In genomic region chr13:111912453-111912866, GRCh38 we compare ENCODE assay signal across 20 cellular contexts.
"Had no signal": no experiment of that assay in that cellular context is flagged by ENCODE, and none has a peak within 500 bp of the region (broad histone marks: within the 10 kb centered on the region; RNA-seq: fewer than 3 reads in every experiment).

No MANE protein-coding gene starts in this region.

- H3K4me1 Mint-ChIP-seq: activated naive CD4-positive, alpha-beta T cell treated with anti-CD3 and anti-CD28 coated beads, Interleukin-2, amount 50 U/mL, for 24 hours; activated T-helper 17 cell treated with anti-CD3 and anti-CD28 coated beads, Interleukin-2, amount 50 U/mL, for 72 hours; nephron; stimulated activated memory B cell treated with anti-CD40 and anti-IgM and Interleukin-4, amounts not matched to agents 10 μg/mL and 1 μg/mL and 100 μg/mL, for 72 hours had no signal

- H3K27ac Mint-ChIP-seq: activated CD8-positive, alpha-beta T cell treated with anti-CD3 and anti-CD28 coated beads for 36 hours; activated naive CD4-positive, alpha-beta T cell treated with anti-CD3 and anti-CD28 coated beads, Interleukin-2, amount 50 U/mL, for 24 hours; activated T-helper 17 cell treated with anti-CD3 and anti-CD28 coated beads, Interleukin-2, amount 50 U/mL, for 72 hours; nephron; stimulated activated memory B cell treated with anti-CD40 and anti-IgM and Interleukin-4, amounts not matched to agents 10 μg/mL and 1 μg/mL and 100 μg/mL, for 72 hours; T-helper 2 cell treated with Interferon-gamma antibody and Interleukin-4, amounts not matched to agents 5 μg/mL and 100 μg/mL, for 36 hours had no signal

- H3K36me3 ChIP-seq: pancreas, SJSA1, transverse colon had no signal

- H3K4me3 ChIP-seq: body of pancreas, pancreas, SJSA1, smooth muscle cell, transverse colon had no signal

- H3K4me3 Mint-ChIP-seq: activated CD8-positive, alpha-beta T cell treated with anti-CD3 and anti-CD28 coated beads for 36 hours; activated naive CD4-positive, alpha-beta T cell treated with anti-CD3 and anti-CD28 coated beads, Interleukin-2, amount 50 U/mL, for 24 hours; activated T-helper 17 cell treated with anti-CD3 and anti-CD28 coated beads, Interleukin-2, amount 50 U/mL, for 72 hours; nephron; stimulated activated memory B cell treated with anti-CD40 and anti-IgM and Interleukin-4, amounts not matched to agents 10 μg/mL and 1 μg/mL and 100 μg/mL, for 72 hours; T-helper 2 cell treated with Interferon-gamma antibody and Interleukin-4, amounts not matched to agents 5 μg/mL and 100 μg/mL, for 36 hours had no signal

- DNase-seq: activated CD4-positive, CD25-positive, alpha-beta regulatory T cell treated with anti-CD3 and anti-CD28 coated beads, Interleukin-2, amount 50 U/mL, for 72 hours; activated CD8-positive, alpha-beta T cell treated with anti-CD3 and anti-CD28 coated beads for 36 hours; activated T-cell treated with anti-CD3 and anti-CD28 coated beads for 4 hours; central memory CD4-positive, alpha-beta T cell; glutamatergic neuron; left cardiac atrium; right cardiac atrium; stimulated activated CD4-positive, alpha-beta T cell treated with anti-CD3 and anti-CD28 coated beads, Interleukin-1b, Interleukin-23, amount 100 ng/mL, for 48 hours; SW 1271; transverse colon had no signal

- H3K27me3 ChIP-seq: body of pancreas, pancreas, transverse colon had no signal

- H3K9me3 ChIP-seq: body of pancreas, pancreas, transverse colon had no signal

- H3K36me3 Mint-ChIP-seq: activated naive CD4-positive, alpha-beta T cell treated with anti-CD3 and anti-CD28 coated beads, Interleukin-2, amount 50 U/mL, for 24 hours; stimulated activated memory B cell treated with anti-CD40 and anti-IgM and Interleukin-4, amounts not matched to agents 10 μg/mL and 1 μg/mL and 100 μg/mL, for 72 hours had no signal

- ATAC-seq: activated CD8-positive, alpha-beta T cell treated with anti-CD3 and anti-CD28 coated beads for 36 hours; activated T-helper 17 cell treated with anti-CD3 and anti-CD28 coated beads, Interleukin-2, amount 50 U/mL, for 72 hours; body of pancreas; esophagus mucosa; left cardiac atrium; pancreas; right cardiac atrium; stimulated activated memory B cell treated with anti-CD40 and anti-IgM and Interleukin-4, amounts not matched to agents 10 μg/mL and 1 μg/mL and 100 μg/mL, for 72 hours had no signal

- H3K9me3 Mint-ChIP-seq: activated CD8-positive, alpha-beta T cell treated with anti-CD3 and anti-CD28 coated beads for 36 hours; activated naive CD4-positive, alpha-beta T cell treated with anti-CD3 and anti-CD28 coated beads, Interleukin-2, amount 50 U/mL, for 24 hours; activated T-helper 17 cell treated with anti-CD3 and anti-CD28 coated beads, Interleukin-2, amount 50 U/mL, for 72 hours; nephron; stimulated activated memory B cell treated with anti-CD40 and anti-IgM and Interleukin-4, amounts not matched to agents 10 μg/mL and 1 μg/mL and 100 μg/mL, for 72 hours; T-helper 2 cell treated with Interferon-gamma antibody and Interleukin-4, amounts not matched to agents 5 μg/mL and 100 μg/mL, for 36 hours had no signal

- H3K27ac ChIP-seq: body of pancreas, pancreas, SJSA1, transverse colon had no signal

- H3K27me3 Mint-ChIP-seq: activated CD8-positive, alpha-beta T cell treated with anti-CD3 and anti-CD28 coated beads for 36 hours; activated naive CD4-positive, alpha-beta T cell treated with anti-CD3 and anti-CD28 coated beads, Interleukin-2, amount 50 U/mL, for 24 hours; activated T-helper 17 cell treated with anti-CD3 and anti-CD28 coated beads, Interleukin-2, amount 50 U/mL, for 72 hours had no signal

- H3K4me1 ChIP-seq: body of pancreas, pancreas, SJSA1, transverse colon had no signal
